In the genomic region with DNA sequence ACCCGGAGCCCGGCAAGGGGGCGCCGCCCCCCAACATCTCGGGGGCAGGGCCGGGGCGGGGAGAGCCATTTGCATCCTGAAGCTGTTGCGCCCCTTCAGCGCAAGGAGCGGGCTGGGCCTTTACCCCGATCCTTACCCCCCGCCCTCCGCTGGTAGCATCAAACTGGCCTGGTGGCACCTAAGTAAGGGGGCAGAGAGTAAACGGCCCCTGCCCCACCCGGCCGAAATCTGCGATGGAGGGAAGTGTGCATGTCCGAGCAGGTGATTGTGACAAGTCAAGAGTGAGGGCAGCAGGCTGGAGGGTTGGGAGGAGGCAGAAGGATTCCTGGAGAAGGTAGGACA, we compare ENCODE assay signal across 9 cellular contexts.
DNase-seq lines count a peak whose midpoint lies in the region; ATAC-seq, FAIRE-seq and TF ChIP-seq lines count a peak whose summit lies in the region.
"Had no signal": no experiment of that assay in that cellular context is flagged by ENCODE, and none has a peak within 500 bp of the region (broad histone marks: within the 10 kb centered on the region; RNA-seq: fewer than 3 reads in every experiment).

No MANE protein-coding gene starts in this region.

- ATAC-seq in left lung = no peak
- no peak for ATAC-seq in stimulated activated effector memory CD8-positive, alpha-beta T cell treated with anti-CD3 and anti-CD28 coated beads, Interleukin-12 subunit alpha, Interleukin-12 subunit beta, amount 100 ng/mL, for 72 hours

- peaks cover 17% of the 10 kb centered on the region for H3K4me1 Mint-ChIP-seq in HFFc6 (ENCODE audit: low read depth)
- peaks cover 35% of the 10 kb centered on the region for H3K4me1 Mint-ChIP-seq in stimulated activated effector memory CD8-positive, alpha-beta T cell treated with anti-CD3 and anti-CD28 coated beads, Interleukin-12 subunit alpha, Interleukin-12 subunit beta, amount 100 ng/mL, for 72 hours

- no peaks in the 10 kb centered on the region for H3K36me3 Mint-ChIP-seq in HFFc6 (ENCODE audit: low read depth)
- peaks cover 6% of the 10 kb centered on the region for H3K36me3 Mint-ChIP-seq in stimulated activated effector memory CD8-positive, alpha-beta T cell treated with anti-CD3 and anti-CD28 coated beads, Interleukin-12 subunit alpha, Interleukin-12 subunit beta, amount 100 ng/mL, for 72 hours

- H3K27ac Mint-ChIP-seq in HFFc6 = no peak overlapping the region
- H3K27ac Mint-ChIP-seq in stimulated activated effector memory CD8-positive, alpha-beta T cell treated with anti-CD3 and anti-CD28 coated beads, Interleukin-12 subunit alpha, Interleukin-12 subunit beta, amount 100 ng/mL, for 72 hours = no peak overlapping the region

- H3K27ac ChIP-seq in left lung = no peak overlapping the region

- no peaks in the 10 kb centered on the region for H3K9me3 Mint-ChIP-seq in HFFc6
- no peaks in the 10 kb centered on the region for H3K9me3 Mint-ChIP-seq in stimulated activated effector memory CD8-positive, alpha-beta T cell treated with anti-CD3 and anti-CD28 coated beads, Interleukin-12 subunit alpha, Interleukin-12 subunit beta, amount 100 ng/mL, for 72 hours

- H3K4me1 ChIP-seq in left lung = peaks cover 0 to 12% of the 10 kb centered on the region in 2 donors

- FAIRE-seq in bronchial epithelial cell (lab: Jason Lieb, UNC) = no peak
- FAIRE-seq: G401.6 had no signal

- intact Hi-C loops in left lung (cut with DNase I) = no loop called here

- H3K36me3 ChIP-seq in bronchial epithelial cell (ENCODE audit: control insufficient read depth, insufficient read depth, low read length) = no peaks in the 10 kb centered on the region
- H3K36me3 ChIP-seq in left lung = no peaks in the 10 kb centered on the region

- DNase-seq in HFFc6 (no peak), bronchial epithelial cell (ENCODE audit: low read depth) (no peak), left lung (no peak), HT-29 (ENCODE audit: low spot score) (no peak), DMS79 (lab: John Stamatoyannopoulos, UW) (no peak), NCI-H345 treated with DMSO at 0.1 percent for 48 hours (lab: John Stamatoyannopoulos, UW; ENCODE audit: unreplicated experiment) (no peak), retina (no peak)
- no peak for DNase-seq in stimulated activated effector memory CD8-positive, alpha-beta T cell treated with anti-CD3 and anti-CD28 coated beads, Interleukin-12 subunit alpha, Interleukin-12 subunit beta, amount 100 ng/mL, for 72 hours (ENCODE audit: low spot score in 2 of 2)

- H3K9me3 ChIP-seq in left lung = no peaks in the 10 kb centered on the region

- H3K4me3 Mint-ChIP-seq in HFFc6 = peak overlapping the region; percentile 45
- H3K4me3 Mint-ChIP-seq in stimulated activated effector memory CD8-positive, alpha-beta T cell treated with anti-CD3 and anti-CD28 coated beads, Interleukin-12 subunit alpha, Interleukin-12 subunit beta, amount 100 ng/mL, for 72 hours = peak overlapping the region; percentile 19

- H3K4me3 ChIP-seq in bronchial epithelial cell (ENCODE audit: low read depth, low read length) (peak overlapping the region; percentile 46), left lung (peak overlapping the region; percentile 32 to 39)

- peaks cover 16% of the 10 kb centered on the region for H3K27me3 Mint-ChIP-seq in HFFc6 (ENCODE audit: insufficient read depth)

- no peaks in the 10 kb centered on the region for H3K27me3 ChIP-seq in bronchial epithelial cell (ENCODE audit: control insufficient read depth, insufficient read depth, low read length)
- H3K27me3 ChIP-seq in left lung = peaks cover 22 to 45% of the 10 kb centered on the region in 2 donors

- TF ChIP-seq CTCF in HFFc6 (IDR thresholded peaks at IDR 0.05) (no peak), bronchial epithelial cell (IDR thresholded peaks at IDR 0.05; ENCODE audit: insufficient read depth, low read length, severe bottlenecking) (no peak), left lung (IDR thresholded peaks at IDR 0.05) (no peak)
